In the genomic region with DNA sequence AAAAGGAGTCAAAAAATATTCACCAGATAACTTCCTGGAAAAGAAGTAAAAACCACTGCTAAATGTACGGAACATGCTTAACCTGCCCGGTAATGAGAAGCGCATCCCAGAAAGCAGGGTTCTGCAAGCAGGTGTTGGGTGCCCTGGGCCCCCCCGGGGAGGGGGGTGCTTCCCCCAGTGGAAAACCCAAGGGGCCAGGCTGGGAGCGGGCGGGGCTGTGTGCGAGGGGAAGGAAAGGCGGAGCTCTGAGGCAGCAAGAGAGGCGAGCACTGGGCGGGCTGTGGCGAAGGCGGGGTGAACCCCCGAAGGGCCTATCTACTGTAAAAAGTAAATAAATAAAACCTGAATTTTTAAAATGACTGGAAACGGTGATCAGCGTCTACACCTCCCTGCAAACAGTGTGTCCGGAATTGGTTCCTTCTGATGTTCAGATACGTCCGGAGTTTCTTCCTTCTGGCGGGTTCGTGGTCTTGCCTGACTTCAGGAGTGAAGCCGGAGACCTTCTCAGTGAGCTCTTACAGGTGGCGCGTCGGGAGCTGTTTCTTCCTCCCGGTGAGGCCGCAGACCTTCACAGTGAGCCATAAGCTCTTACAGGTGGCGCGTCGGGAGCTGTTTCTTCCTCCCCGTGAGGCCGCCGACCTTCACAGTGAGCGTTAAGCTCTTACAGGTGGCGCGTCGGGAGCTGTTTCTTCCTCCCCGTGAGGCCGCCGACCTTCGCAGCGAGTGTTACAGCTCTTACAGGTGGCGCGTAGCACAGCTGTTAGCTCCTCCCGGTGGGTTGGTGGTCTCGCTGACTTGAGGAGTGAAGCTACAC, we compare ENCODE assay signal across 1 cellular context.
TF ChIP-seq lines count a peak whose summit lies in the region.

No MANE protein-coding gene starts in this region.

TF ChIP-seq in HepG2, 621 proteins besides CTCF, POLR2A, EP300 and RAD21:
- TF ChIP-seq POGZ (CRISPR knock-in tag; IDR thresholded peaks at IDR 0.05) (no peak), ZFP36 (IDR thresholded peaks at IDR 0.05; ENCODE audit: borderline replicate concordance, low read depth, low read length, partially characterized antibody) (no peak), HMGA1 (CRISPR knock-in tag; conservative IDR thresholded peaks at IDR 0.05) (no peak), KAT8 (CRISPR knock-in tag; IDR thresholded peaks at IDR 0.05) (no peak), ZNF124 (CRISPR knock-in tag; IDR thresholded peaks at IDR 0.05) (no peak), MYC (CRISPR knock-in tag; IDR thresholded peaks at IDR 0.05; ENCODE audit: borderline replicate concordance) (no peak), ZNF777 (CRISPR knock-in tag; IDR thresholded peaks at IDR 0.05) (no peak), FOXJ3 (CRISPR knock-in tag; IDR thresholded peaks at IDR 0.05; ENCODE audit: borderline replicate concordance) (no peak), HNRNPUL1 (IDR thresholded peaks at IDR 0.05; ENCODE audit: low read depth, low read length) (no peak), MTA3 (CRISPR knock-in tag; IDR thresholded peaks at IDR 0.05) (no peak), ATF1 (CRISPR knock-in tag; IDR thresholded peaks at IDR 0.05) (no peak), FOSL2 (CRISPR knock-in tag; IDR thresholded peaks at IDR 0.05) (no peak), MYNN (CRISPR knock-in tag; IDR thresholded peaks at IDR 0.05; ENCODE audit: low read depth) (no peak), ZEB1 (IDR thresholded peaks at IDR 0.05; ENCODE audit: insufficient replicate concordance, low read depth) (no peak), ZBTB43 (CRISPR knock-in tag; conservative IDR thresholded peaks at IDR 0.05) (no peak), ZBTB38 (CRISPR knock-in tag; IDR thresholded peaks at IDR 0.05) (0 out of 2 replicates have a peak, but pooled peaks have one; percentile 38), MED1 (CRISPR knock-in tag; IDR thresholded peaks at IDR 0.05) (no peak), ZNF740 (CRISPR knock-in tag; IDR thresholded peaks at IDR 0.05) (no peak), POLR2AphosphoS5 (IDR thresholded peaks at IDR 0.05; ENCODE audit: low read depth, low read length) (peak; percentile 23; the same call in 1 of the 2 replicates), ZSCAN22 (CRISPR knock-in tag; IDR thresholded peaks at IDR 0.05) (no peak), PTBP1 (IDR thresholded peaks at IDR 0.05; ENCODE audit: low read depth, low read length, poor library complexity, severe bottlenecking) (no peak), LCORL (IDR thresholded peaks at IDR 0.05) (no peak), LCORL (CRISPR knock-in tag; IDR thresholded peaks at IDR 0.05) (no peak), GABPB1 (CRISPR knock-in tag; IDR thresholded peaks at IDR 0.05) (no peak), AGO2 (optimal IDR thresholded peaks at IDR 0.05; ENCODE audit: low read depth, low read length) (peak; percentile 49), ZNF546 (CRISPR knock-in tag; conservative IDR thresholded peaks at IDR 0.05) (no peak), RBM22 (optimal IDR thresholded peaks at IDR 0.05; ENCODE audit: low read length) (peak; percentile 70), SCMH1 (CRISPR knock-in tag; IDR thresholded peaks at IDR 0.05; ENCODE audit: borderline replicate concordance) (no peak), FIP1L1 (IDR thresholded peaks at IDR 0.05; ENCODE audit: borderline replicate concordance, insufficient read depth, low read depth, low read length) (no peak)
- TF ChIP-seq, protein P1, sequence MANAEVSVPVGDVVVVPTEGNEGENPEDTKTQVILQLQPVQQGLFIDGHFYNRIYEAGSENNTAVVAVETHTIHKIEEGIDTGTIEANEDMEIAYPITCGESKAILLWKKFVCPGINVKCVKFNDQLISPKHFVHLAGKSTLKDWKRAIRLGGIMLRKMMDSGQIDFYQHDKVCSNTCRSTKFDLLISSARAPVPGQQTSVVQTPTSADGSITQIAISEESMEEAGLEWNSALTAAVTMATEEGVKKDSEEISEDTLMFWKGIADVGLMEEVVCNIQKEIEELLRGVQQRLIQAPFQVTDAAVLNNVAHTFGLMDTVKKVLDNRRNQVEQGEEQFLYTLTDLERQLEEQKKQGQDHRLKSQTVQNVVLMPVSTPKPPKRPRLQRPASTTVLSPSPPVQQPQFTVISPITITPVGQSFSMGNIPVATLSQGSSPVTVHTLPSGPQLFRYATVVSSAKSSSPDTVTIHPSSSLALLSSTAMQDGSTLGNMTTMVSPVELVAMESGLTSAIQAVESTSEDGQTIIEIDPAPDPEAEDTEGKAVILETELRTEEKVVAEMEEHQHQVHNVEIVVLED (CRISPR knock-in tag; IDR thresholded peaks at IDR 0.05; ENCODE audit: borderline replicate concordance), result no peak
- TF ChIP-seq, protein P2, sequence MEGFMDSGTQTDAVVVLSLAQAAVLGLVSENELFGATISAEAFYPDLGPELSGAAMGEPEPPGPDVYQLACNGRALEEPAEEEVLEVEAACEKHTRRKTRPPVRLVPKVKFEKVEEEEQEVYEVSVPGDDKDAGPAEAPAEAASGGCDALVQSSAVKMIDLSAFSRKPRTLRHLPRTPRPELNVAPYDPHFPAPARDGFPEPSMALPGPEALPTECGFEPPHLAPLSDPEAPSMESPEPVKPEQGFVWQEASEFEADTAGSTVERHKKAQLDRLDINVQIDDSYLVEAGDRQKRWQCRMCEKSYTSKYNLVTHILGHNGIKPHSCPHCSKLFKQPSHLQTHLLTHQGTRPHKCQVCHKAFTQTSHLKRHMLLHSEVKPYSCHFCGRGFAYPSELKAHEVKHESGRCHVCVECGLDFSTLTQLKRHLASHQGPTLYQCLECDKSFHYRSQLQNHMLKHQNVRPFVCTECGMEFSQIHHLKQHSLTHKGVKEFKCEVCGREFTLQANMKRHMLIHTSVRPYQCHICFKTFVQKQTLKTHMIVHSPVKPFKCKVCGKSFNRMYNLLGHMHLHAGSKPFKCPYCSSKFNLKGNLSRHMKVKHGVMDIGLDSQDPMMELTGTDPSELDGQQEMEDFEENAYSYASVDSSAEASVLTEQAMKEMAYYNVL (CRISPR knock-in tag; IDR thresholded peaks at IDR 0.05; ENCODE audit: borderline replicate concordance), result no peak
- TF ChIP-seq, protein P3, sequence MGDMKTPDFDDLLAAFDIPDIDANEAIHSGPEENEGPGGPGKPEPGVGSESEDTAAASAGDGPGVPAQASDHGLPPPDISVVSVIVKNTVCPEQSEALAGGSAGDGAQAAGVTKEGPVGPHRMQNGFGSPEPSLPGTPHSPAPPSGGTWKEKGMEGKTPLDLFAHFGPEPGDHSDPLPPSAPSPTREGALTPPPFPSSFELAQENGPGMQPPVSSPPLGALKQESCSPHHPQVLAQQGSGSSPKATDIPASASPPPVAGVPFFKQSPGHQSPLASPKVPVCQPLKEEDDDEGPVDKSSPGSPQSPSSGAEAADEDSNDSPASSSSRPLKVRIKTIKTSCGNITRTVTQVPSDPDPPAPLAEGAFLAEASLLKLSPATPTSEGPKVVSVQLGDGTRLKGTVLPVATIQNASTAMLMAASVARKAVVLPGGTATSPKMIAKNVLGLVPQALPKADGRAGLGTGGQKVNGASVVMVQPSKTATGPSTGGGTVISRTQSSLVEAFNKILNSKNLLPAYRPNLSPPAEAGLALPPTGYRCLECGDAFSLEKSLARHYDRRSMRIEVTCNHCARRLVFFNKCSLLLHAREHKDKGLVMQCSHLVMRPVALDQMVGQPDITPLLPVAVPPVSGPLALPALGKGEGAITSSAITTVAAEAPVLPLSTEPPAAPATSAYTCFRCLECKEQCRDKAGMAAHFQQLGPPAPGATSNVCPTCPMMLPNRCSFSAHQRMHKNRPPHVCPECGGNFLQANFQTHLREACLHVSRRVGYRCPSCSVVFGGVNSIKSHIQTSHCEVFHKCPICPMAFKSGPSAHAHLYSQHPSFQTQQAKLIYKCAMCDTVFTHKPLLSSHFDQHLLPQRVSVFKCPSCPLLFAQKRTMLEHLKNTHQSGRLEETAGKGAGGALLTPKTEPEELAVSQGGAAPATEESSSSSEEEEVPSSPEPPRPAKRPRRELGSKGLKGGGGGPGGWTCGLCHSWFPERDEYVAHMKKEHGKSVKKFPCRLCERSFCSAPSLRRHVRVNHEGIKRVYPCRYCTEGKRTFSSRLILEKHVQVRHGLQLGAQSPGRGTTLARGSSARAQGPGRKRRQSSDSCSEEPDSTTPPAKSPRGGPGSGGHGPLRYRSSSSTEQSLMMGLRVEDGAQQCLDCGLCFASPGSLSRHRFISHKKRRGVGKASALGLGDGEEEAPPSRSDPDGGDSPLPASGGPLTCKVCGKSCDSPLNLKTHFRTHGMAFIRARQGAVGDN (CRISPR knock-in tag; IDR thresholded peaks at IDR 0.05), result peak; percentile 19; the same call in 1 of the 2 replicates
- TF ChIP-seq, protein P4, sequence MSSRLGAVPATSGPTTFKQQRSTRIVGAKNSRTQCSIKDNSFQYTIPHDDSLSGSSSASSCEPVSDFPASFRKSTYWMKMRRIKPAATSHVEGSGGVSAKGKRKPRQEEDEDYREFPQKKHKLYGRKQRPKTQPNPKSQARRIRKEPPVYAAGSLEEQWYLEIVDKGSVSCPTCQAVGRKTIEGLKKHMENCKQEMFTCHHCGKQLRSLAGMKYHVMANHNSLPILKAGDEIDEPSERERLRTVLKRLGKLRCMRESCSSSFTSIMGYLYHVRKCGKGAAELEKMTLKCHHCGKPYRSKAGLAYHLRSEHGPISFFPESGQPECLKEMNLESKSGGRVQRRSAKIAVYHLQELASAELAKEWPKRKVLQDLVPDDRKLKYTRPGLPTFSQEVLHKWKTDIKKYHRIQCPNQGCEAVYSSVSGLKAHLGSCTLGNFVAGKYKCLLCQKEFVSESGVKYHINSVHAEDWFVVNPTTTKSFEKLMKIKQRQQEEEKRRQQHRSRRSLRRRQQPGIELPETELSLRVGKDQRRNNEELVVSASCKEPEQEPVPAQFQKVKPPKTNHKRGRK (CRISPR knock-in tag; IDR thresholded peaks at IDR 0.05), result no peak
